ENCODE assay signal across 1 cellular context in the genomic region with DNA sequence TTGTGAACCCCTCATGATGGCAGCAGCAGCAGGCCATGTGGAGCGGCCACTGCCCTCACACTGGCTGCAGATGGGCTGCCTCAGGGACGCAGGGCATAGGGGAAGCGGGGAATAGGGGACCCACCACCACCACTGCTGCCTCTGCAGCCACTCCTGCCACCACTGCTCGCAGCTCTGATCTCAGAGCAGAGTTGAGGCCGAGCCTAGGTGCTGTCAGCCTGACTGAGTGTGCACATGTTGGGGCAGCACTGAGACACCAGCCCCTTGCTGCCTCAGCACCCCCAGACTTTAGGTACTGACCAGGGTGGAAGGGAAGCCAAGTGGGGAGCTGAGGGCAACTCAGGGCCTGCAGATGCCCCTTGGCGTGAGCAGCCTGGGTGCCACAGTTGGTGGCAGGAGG.
TF ChIP-seq lines count a peak whose summit lies in the region.

No MANE protein-coding gene starts in this region.

TF ChIP-seq in H1, 55 proteins besides CTCF, POLR2A, EP300 and RAD21:
- TF ChIP-seq FOSL1 (IDR thresholded peaks at IDR 0.05; ENCODE audit: insufficient read depth, low read depth, low read length), result no peak
- no peak for TF ChIP-seq CTBP2 (IDR thresholded peaks at IDR 0.05; ENCODE audit: borderline replicate concordance, insufficient read depth, insufficient read length, low read length)
- TF ChIP-seq RFX5 (IDR thresholded peaks at IDR 0.05; ENCODE audit: borderline replicate concordance, low read depth, low read length), result no peak
- no peak for TF ChIP-seq CHD1 (IDR thresholded peaks at IDR 0.05; ENCODE audit: low read depth, low read length)
- TF ChIP-seq SP1 (IDR thresholded peaks at IDR 0.05; ENCODE audit: low read depth, low read length), result no peak
- TF ChIP-seq HDAC6 (IDR thresholded peaks at IDR 0.05; ENCODE audit: low read depth, low read length), result no peak
- TF ChIP-seq SP2 (IDR thresholded peaks at IDR 0.05; ENCODE audit: low read length), result no peak
- TF ChIP-seq, protein P1, sequence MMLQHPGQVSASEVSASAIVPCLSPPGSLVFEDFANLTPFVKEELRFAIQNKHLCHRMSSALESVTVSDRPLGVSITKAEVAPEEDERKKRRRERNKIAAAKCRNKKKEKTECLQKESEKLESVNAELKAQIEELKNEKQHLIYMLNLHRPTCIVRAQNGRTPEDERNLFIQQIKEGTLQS (IDR thresholded peaks at IDR 0.05; ENCODE audit: insufficient read depth, low read depth, low read length), result no peak
- TF ChIP-seq CBX5 (IDR thresholded peaks at IDR 0.05; ENCODE audit: low read depth, low read length), result no peak
- no peak for TF ChIP-seq TEAD4 (IDR thresholded peaks at IDR 0.05; ENCODE audit: low read depth, low read length)
- TF ChIP-seq POU5F1 (IDR thresholded peaks at IDR 0.05; ENCODE audit: low read depth, low read length), result no peak
- TF ChIP-seq ASH2L (IDR thresholded peaks at IDR 0.05; ENCODE audit: low read length), result no peak
- TF ChIP-seq HDAC2 (IDR thresholded peaks at IDR 0.05; ENCODE audit: borderline replicate concordance in 1 of 2, low read depth in 2 of 2, low read length in 2 of 2), result no peak
- TF ChIP-seq KDM5A (IDR thresholded peaks at IDR 0.05; ENCODE audit: low read length), result no peak
- TF ChIP-seq POLR2AphosphoS5 (IDR thresholded peaks at IDR 0.05; ENCODE audit: low read depth, low read length), result no peak
- no peak for TF ChIP-seq SIX5 (IDR thresholded peaks at IDR 0.05; ENCODE audit: low read depth, low read length)
- TF ChIP-seq YY1 (IDR thresholded peaks at IDR 0.05; ENCODE audit: low read depth, low read length), result no peak
TF ChIP-seq in H1: peak in this region for 0.
